ENCODE assay signal across 24 cellular contexts in genomic region chr7:148011753-148012152, GRCh38.
"Had no signal": no experiment of that assay in that cellular context is flagged by ENCODE, and none has a peak within 500 bp of the region (broad histone marks: within the 10 kb centered on the region; RNA-seq: fewer than 3 reads in every experiment).

No MANE protein-coding gene starts in this region.

- H3K4me3 Mint-ChIP-seq: naive thymus-derived CD8-positive, alpha-beta T cell; neural crest cell; stimulated activated naive B cell treated with anti-CD40 and anti-IgM and Interleukin-4, amounts not matched to agents 10 μg/mL and 1 μg/mL and 100 μg/mL, for 72 hours; stimulated activated naive CD8-positive, alpha-beta T cell treated with anti-CD3 and anti-CD28 coated beads, Interleukin-15, Interleukin-2, amounts not matched to agents 100 ng/mL and 50 ng/mL, for 24 hours had no signal

- H3K4me1 ChIP-seq: esophagus squamous epithelium, heart right ventricle, left lung, parathyroid adenoma, right lobe of liver, tibial nerve, upper lobe of left lung, uterus had no signal

- H3K4me1 Mint-ChIP-seq: naive thymus-derived CD8-positive, alpha-beta T cell; neural crest cell; stimulated activated naive B cell treated with anti-CD40 and anti-IgM and Interleukin-4, amounts not matched to agents 10 μg/mL and 1 μg/mL and 100 μg/mL, for 72 hours had no signal

- H3K27me3 ChIP-seq: dorsolateral prefrontal cortex, esophagus squamous epithelium, left lung, right lobe of liver, tibial nerve, upper lobe of left lung, uterus had no signal

- H3K27me3 Mint-ChIP-seq: progenitor cell of endocrine pancreas; stimulated activated naive B cell treated with anti-CD40 and anti-IgM and Interleukin-4, amounts not matched to agents 10 μg/mL and 1 μg/mL and 100 μg/mL, for 72 hours; stimulated activated naive CD8-positive, alpha-beta T cell treated with anti-CD3 and anti-CD28 coated beads, Interleukin-15, Interleukin-2, amounts not matched to agents 100 ng/mL and 50 ng/mL, for 24 hours had no signal

- H3K79me2 ChIP-seq: parathyroid adenoma had no signal

- H3K9me3 ChIP-seq: esophagus squamous epithelium, heart right ventricle, left lung, right lobe of liver, thoracic aorta, tibial nerve, upper lobe of left lung, uterus had no signal

- H2AFZ ChIP-seq: parathyroid adenoma had no signal

- H3K9ac ChIP-seq: parathyroid adenoma had no signal

- H3K4me3 ChIP-seq: dorsolateral prefrontal cortex, esophagus squamous epithelium, heart right ventricle, left lung, right lobe of liver, thoracic aorta, tibial nerve, upper lobe of left lung, uterus had no signal

- H3K27ac ChIP-seq: dorsolateral prefrontal cortex, esophagus squamous epithelium, heart right ventricle, left lung, parathyroid adenoma, right lobe of liver, thoracic aorta, tibial nerve, upper lobe of left lung, uterus had no signal

- H3K36me3 Mint-ChIP-seq: naive thymus-derived CD8-positive, alpha-beta T cell; stimulated activated naive B cell treated with anti-CD40 and anti-IgM and Interleukin-4, amounts not matched to agents 10 μg/mL and 1 μg/mL and 100 μg/mL, for 72 hours had no signal

- ATAC-seq: heart right ventricle; left cardiac atrium; left lung; naive thymus-derived CD8-positive, alpha-beta T cell; right lobe of liver; stimulated activated naive B cell treated with anti-CD40 and anti-IgM and Interleukin-4, amounts not matched to agents 10 μg/mL and 1 μg/mL and 100 μg/mL, for 72 hours had no signal

- H3K27ac Mint-ChIP-seq: naive thymus-derived CD8-positive, alpha-beta T cell; progenitor cell of endocrine pancreas; stimulated activated naive B cell treated with anti-CD40 and anti-IgM and Interleukin-4, amounts not matched to agents 10 μg/mL and 1 μg/mL and 100 μg/mL, for 72 hours; stimulated activated naive CD8-positive, alpha-beta T cell treated with anti-CD3 and anti-CD28 coated beads, Interleukin-15, Interleukin-2, amounts not matched to agents 100 ng/mL and 50 ng/mL, for 24 hours had no signal

- DNase-seq: dorsolateral prefrontal cortex; effector CD8-positive, alpha-beta T cell; erythroblast; esophagus squamous epithelium; foreskin melanocyte; glutamatergic neuron; heart right ventricle; hippocampal formation; left cardiac atrium; left lung; naive thymus-derived CD8-positive, alpha-beta T cell; right lobe of liver; small intestine; stimulated activated CD4-positive, alpha-beta T cell treated with anti-CD3 and anti-CD28 coated beads, Interleukin-15, amount 100 ng/mL, for 24 hours; stimulated activated CD4-positive, alpha-beta T cell treated with anti-CD3 and anti-CD28 coated beads, Interleukin-2, amount 100 ng/mL, for 48 hours; stimulated activated naive B cell treated with anti-CD40 and anti-IgM and Interleukin-4, amounts not matched to agents 10 μg/mL and 1 μg/mL and 100 μg/mL, for 72 hours; upper lobe of left lung; uterus had no signal

- H3K9me3 Mint-ChIP-seq: neural crest cell; stimulated activated naive CD8-positive, alpha-beta T cell treated with anti-CD3 and anti-CD28 coated beads, Interleukin-15, Interleukin-2, amounts not matched to agents 100 ng/mL and 50 ng/mL, for 24 hours had no signal

- H3K36me3 ChIP-seq: esophagus squamous epithelium, heart right ventricle, left lung, right lobe of liver, thoracic aorta, tibial nerve, upper lobe of left lung, uterus had no signal
